18 cellular contexts compared by ENCODE assay signal in genomic region chr6:52506502-52506875, GRCh38.
A peak's percentile ranks its signal among the peaks of the same experiment; 100 is the strongest.
DNase-seq lines count a peak whose midpoint lies in the region; ATAC-seq and TF ChIP-seq lines count a peak whose summit lies in the region.
"Had no signal": no experiment of that assay in that cellular context is flagged by ENCODE, and none has a peak within 500 bp of the region (broad histone marks: within the 10 kb centered on the region; RNA-seq: fewer than 3 reads in every experiment).

No MANE protein-coding gene starts in this region.

- peaks cover 44% of the 10 kb centered on the region for H3K79me2 ChIP-seq in GM23248 (ENCODE audit: insufficient read depth)

- peaks cover 10% of the 10 kb centered on the region for H3K4me1 Mint-ChIP-seq in glutamatergic neuron (ENCODE audit: low read depth, unreplicated experiment)

- H3K4me2 ChIP-seq in GM23248 (ENCODE audit: unreplicated experiment) = no peak overlapping the region
- H3K4me2 ChIP-seq: GM23338 had no signal

- H2AFZ ChIP-seq in GM23248 = no peak overlapping the region
- H2AFZ ChIP-seq: GM23338 had no signal

- H3K9ac ChIP-seq in GM23248 = no peak overlapping the region

- H3K27ac Mint-ChIP-seq in glutamatergic neuron (ENCODE audit: unreplicated experiment) = peak overlapping the region; percentile 22
- H3K27ac Mint-ChIP-seq: CD4-positive, CD25-positive, alpha-beta regulatory T cell; GM23338 had no signal

- in situ Hi-C loops in GM23248 (cut with MboI) = no loop called here

- no peaks in the 10 kb centered on the region for H3K27me3 ChIP-seq in GM23248 (replicated peaks; ENCODE audit: insufficient read depth)
- H3K27me3 ChIP-seq in thoracic aorta (replicated peaks; ENCODE audit: insufficient read depth) = no peaks in the 10 kb centered on the region
- H3K27me3 ChIP-seq in left ventricle myocardium inferior (ENCODE audit: low read depth) = no peaks in the 10 kb centered on the region
- H3K27me3 ChIP-seq: SJSA1 had no signal

- peaks cover 69% of the 10 kb centered on the region for H3K36me3 ChIP-seq in GM23248 (ENCODE audit: low read depth)
- peaks cover 35% of the 10 kb centered on the region for H3K36me3 ChIP-seq in thoracic aorta
- H3K36me3 ChIP-seq in left ventricle myocardium inferior = peaks cover 57% of the 10 kb centered on the region

- H3K9me2 ChIP-seq in GM23248 (ENCODE audit: insufficient read depth) = no peaks in the 10 kb centered on the region

- H3K4me3 ChIP-seq in GM23248 = no peak overlapping the region
- no peak overlapping the region for H3K4me3 ChIP-seq in thoracic aorta
- no peak overlapping the region for H3K4me3 ChIP-seq in left ventricle myocardium inferior
- H3K4me3 ChIP-seq: GM23338, SJSA1 had no signal

- TF ChIP-seq CTCF in RWPE1 (conservative IDR thresholded peaks at IDR 0.05; ENCODE audit: low read depth) (no peak), glutamatergic neuron (IDR thresholded peaks at IDR 0.05; ENCODE audit: partially characterized antibody, unreplicated experiment) (no peak), thoracic aorta (IDR thresholded peaks at IDR 0.05) (no peak), left ventricle myocardium inferior (IDR thresholded peaks at IDR 0.05; ENCODE audit: borderline replicate concordance) (no peak)

- intact Hi-C loops in left ventricle myocardium inferior (cut with micrococcal nuclease) = no loop called here

- H3K27ac ChIP-seq in GM23248 = peak overlapping the region; percentile 98
- peak overlapping the region; percentile 100 for H3K27ac ChIP-seq in RWPE1
- H3K27ac ChIP-seq in thoracic aorta = peak overlapping the region; percentile 10 to 29
- no peak overlapping the region for H3K27ac ChIP-seq in left ventricle myocardium inferior (replicated peaks)
- H3K27ac ChIP-seq: SJSA1 had no signal

- DNase-seq in GM23248 (no peak), RWPE1 (ENCODE audit: low spot score) (no peak), glutamatergic neuron (no peak), thoracic aorta (ENCODE audit: low spot score) (no peak), T1000 (lab: John Stamatoyannopoulos, UW) (no peak), left ventricle myocardium inferior (no peak)
- DNase-seq: ACHN; AML-193; Caco-2; CD4-positive, CD25-positive, alpha-beta regulatory T cell; DMS53; MM.1S; NCI-H1105; NCI-H187; NCI-H526 treated with DMSO at 0.1 percent for 48 hours had no signal

- H3K9me3 Mint-ChIP-seq in glutamatergic neuron (ENCODE audit: unreplicated experiment) = peaks cover 10% of the 10 kb centered on the region
- H3K9me3 Mint-ChIP-seq: CD4-positive, CD25-positive, alpha-beta regulatory T cell; GM23338 had no signal

- no peaks in the 10 kb centered on the region for H3K9me3 ChIP-seq in GM23248 (ENCODE audit: low read depth)
- no peaks in the 10 kb centered on the region for H3K9me3 ChIP-seq in thoracic aorta
- no peaks in the 10 kb centered on the region for H3K9me3 ChIP-seq in left ventricle myocardium inferior (replicated peaks)
- H3K9me3 ChIP-seq: Caco-2, SJSA1 had no signal

- H3K36me3 Mint-ChIP-seq in glutamatergic neuron (ENCODE audit: unreplicated experiment) = no peaks in the 10 kb centered on the region

- 65% methylated on average over 9 of the region's 9 CpGs for WGBS in GM23248 (ENCODE audit: low coverage in 1 of 2, low lambda C conversion rate in 2 of 2, missing lambda C conversion rate in 2 of 2), 2 experiments

- CTCF ChIA-PET in RWPE1 (lab: Yijun Ruan, JAX) = interaction anchor here (0.7 to 1.3 kb wide), 2 partner anchors 9 to 541 kb away, joined by 3 to 6 read pairs; no protein-coding TSS in a partner anchor

- no peak overlapping the region for H3K4me3 Mint-ChIP-seq in glutamatergic neuron (ENCODE audit: unreplicated experiment)
- H3K4me3 Mint-ChIP-seq: CD4-positive, CD25-positive, alpha-beta regulatory T cell; GM23338 had no signal

- H3K27me3 Mint-ChIP-seq in glutamatergic neuron (ENCODE audit: unreplicated experiment) = peaks cover 4% of the 10 kb centered on the region
- H3K27me3 Mint-ChIP-seq: CD4-positive, CD25-positive, alpha-beta regulatory T cell had no signal

- no peaks in the 10 kb centered on the region for H4K20me1 ChIP-seq in GM23248 (ENCODE audit: insufficient read depth)

- H3K4me1 ChIP-seq in GM23248 (ENCODE audit: insufficient read depth) (peaks cover 77% of the 10 kb centered on the region), thoracic aorta (ENCODE audit: control insufficient read depth in 1 of 2, low read depth in 2 of 2) (peaks cover 36 to 75% of the 10 kb centered on the region in 2 donors), left ventricle myocardium inferior (peaks cover 86% of the 10 kb centered on the region)
- H3K4me1 ChIP-seq: Caco-2 had no signal

- peaks cover 93% of the 10 kb centered on the region for H3F3A ChIP-seq in GM23248 (ENCODE audit: insufficient read depth)

- ATAC-seq in thoracic aorta (ENCODE audit: insufficient number of reproducible peaks, low FRiP score, low read depth) (no peak), GM21825 (IDR thresholded peaks at IDR 0.05; ENCODE audit: unreplicated experiment) (no peak)

- POLR2A ChIA-PET in RWPE1 (lab: Yijun Ruan, JAX; ENCODE audit: low non-redundant PET) = no interaction called here
